13 cellular contexts compared by ENCODE assay signal in the genomic region with DNA sequence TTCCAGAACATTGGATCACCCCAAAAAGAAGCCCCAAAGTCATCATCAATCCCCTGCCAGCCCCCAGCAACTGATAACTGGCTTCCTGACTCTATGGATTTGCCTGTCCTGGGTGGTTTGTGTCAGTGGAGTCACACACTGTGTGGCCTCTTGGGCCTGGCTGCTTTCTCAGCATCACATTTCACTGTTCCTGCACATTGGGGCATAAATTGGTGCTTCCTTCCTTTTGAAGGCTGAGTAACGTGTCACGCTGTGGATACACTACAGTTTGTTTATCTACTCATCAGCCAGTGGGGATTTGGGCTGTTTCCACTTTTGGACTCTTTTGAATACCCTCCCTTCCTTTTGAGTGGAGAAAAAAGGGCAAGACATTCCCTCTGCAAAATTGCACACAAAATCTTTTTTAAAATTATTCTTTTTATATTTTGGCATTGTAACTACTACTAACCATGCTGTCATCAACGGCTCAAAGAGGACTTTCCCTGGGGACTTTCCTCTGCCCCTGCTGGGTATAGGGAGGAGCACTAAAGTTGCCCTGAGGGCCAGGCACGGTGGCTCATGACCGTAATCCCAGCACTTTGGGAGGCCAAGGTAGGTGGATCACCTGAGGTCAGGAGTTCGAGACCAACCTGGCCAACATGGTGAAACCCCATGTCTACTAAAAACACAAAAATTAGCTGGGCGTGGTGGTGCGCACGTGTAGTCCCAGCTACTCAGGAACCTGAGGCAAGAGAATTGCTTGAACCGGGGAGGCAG. TPM values are rescaled to one million over a fixed set of nuclear protein-coding genes. Genes with fewer than 3 reads are reported as not detected.
DNase-seq lines count a peak whose midpoint lies in the region; ATAC-seq lines count a peak whose summit lies in the region.
"Had no signal": no experiment of that assay in that cellular context is flagged by ENCODE, and none has a peak within 500 bp of the region (broad histone marks: within the 10 kb centered on the region; RNA-seq: fewer than 3 reads in every experiment).

No MANE protein-coding gene starts in this region.

- H3K9me3 ChIP-seq in NT2/D1 (ENCODE audit: insufficient read depth, low read length): no peaks in the 10 kb centered on the region
- H3K9me3 ChIP-seq: gastrocnemius medialis had no signal

- no peaks in the 10 kb centered on the region for H3K9me3 Mint-ChIP-seq in activated naive CD8-positive, alpha-beta T cell treated with anti-CD3 and anti-CD28 coated beads, Interleukin-2, amount 50 U/mL, for 24 hours
- no peaks in the 10 kb centered on the region for H3K9me3 Mint-ChIP-seq in activated naive CD8-positive, alpha-beta T cell treated with anti-CD3 and anti-CD28 coated beads for 36 hours
- no peaks in the 10 kb centered on the region for H3K9me3 Mint-ChIP-seq in stimulated activated effector memory CD8-positive, alpha-beta T cell treated with anti-CD3 and anti-CD28 coated beads, Interleukin-12 subunit alpha, Interleukin-12 subunit beta, amount 100 ng/mL, for 72 hours

- peaks cover 30% of the 10 kb centered on the region for H3K27me3 Mint-ChIP-seq in activated naive CD8-positive, alpha-beta T cell treated with anti-CD3 and anti-CD28 coated beads, Interleukin-2, amount 50 U/mL, for 24 hours
- peaks cover 37% of the 10 kb centered on the region for H3K27me3 Mint-ChIP-seq in activated naive CD8-positive, alpha-beta T cell treated with anti-CD3 and anti-CD28 coated beads for 36 hours

- H3K36me3 Mint-ChIP-seq in activated naive CD8-positive, alpha-beta T cell treated with anti-CD3 and anti-CD28 coated beads, Interleukin-2, amount 50 U/mL, for 24 hours (ENCODE audit: low read depth): no peaks in the 10 kb centered on the region
- H3K36me3 Mint-ChIP-seq in activated naive CD8-positive, alpha-beta T cell treated with anti-CD3 and anti-CD28 coated beads for 36 hours: no peaks in the 10 kb centered on the region
- H3K36me3 Mint-ChIP-seq in stimulated activated effector memory CD8-positive, alpha-beta T cell treated with anti-CD3 and anti-CD28 coated beads, Interleukin-12 subunit alpha, Interleukin-12 subunit beta, amount 100 ng/mL, for 72 hours: no peaks in the 10 kb centered on the region

- H3K27me3 ChIP-seq in NT2/D1 (ENCODE audit: insufficient read depth, insufficient read length): no peaks in the 10 kb centered on the region
- H3K27me3 ChIP-seq: gastrocnemius medialis had no signal

- no peak for ATAC-seq in activated naive CD8-positive, alpha-beta T cell treated with anti-CD3 and anti-CD28 coated beads, Interleukin-2, amount 50 U/mL, for 24 hours
- ATAC-seq in esophagus mucosa (peak; percentile 4), HG03175 (IDR thresholded peaks at IDR 0.05; ENCODE audit: unreplicated experiment) (no peak)
- ATAC-seq in stimulated activated effector memory CD8-positive, alpha-beta T cell treated with anti-CD3 and anti-CD28 coated beads, Interleukin-12 subunit alpha, Interleukin-12 subunit beta, amount 100 ng/mL, for 72 hours: peak; percentile 50
- ATAC-seq: gastrocnemius medialis had no signal

- DNase-seq in activated naive CD8-positive, alpha-beta T cell treated with anti-CD3 and anti-CD28 coated beads, Interleukin-2, amount 50 U/mL, for 24 hours: no peak
- DNase-seq in activated naive CD8-positive, alpha-beta T cell treated with anti-CD3 and anti-CD28 coated beads for 36 hours: no peak
- no peak for DNase-seq in NT2/D1 (ENCODE audit: low read depth, low spot score)
- DNase-seq in stimulated activated effector memory CD8-positive, alpha-beta T cell treated with anti-CD3 and anti-CD28 coated beads, Interleukin-12 subunit alpha, Interleukin-12 subunit beta, amount 100 ng/mL, for 72 hours (ENCODE audit: low spot score in 2 of 2): no peak
- no peak for DNase-seq in C1 segment of cervical spinal cord (lab: John Stamatoyannopoulos, UW)
- no peak for DNase-seq in pons (ENCODE audit: low spot score)
- DNase-seq: gastrocnemius medialis, NCI-H1694, NCI-H524, T-helper 9 cell had no signal

- peaks cover 4% of the 10 kb centered on the region for H3K4me1 ChIP-seq in NT2/D1 (ENCODE audit: insufficient read depth, insufficient read length)

- peak overlapping the region; percentile 21 for H3K27ac Mint-ChIP-seq in activated naive CD8-positive, alpha-beta T cell treated with anti-CD3 and anti-CD28 coated beads, Interleukin-2, amount 50 U/mL, for 24 hours
- H3K27ac Mint-ChIP-seq in activated naive CD8-positive, alpha-beta T cell treated with anti-CD3 and anti-CD28 coated beads for 36 hours: no peak overlapping the region
- no peak overlapping the region for H3K27ac Mint-ChIP-seq in stimulated activated effector memory CD8-positive, alpha-beta T cell treated with anti-CD3 and anti-CD28 coated beads, Interleukin-12 subunit alpha, Interleukin-12 subunit beta, amount 100 ng/mL, for 72 hours

- peak overlapping the region; percentile 9 for H3K9ac ChIP-seq in NT2/D1 (ENCODE audit: insufficient read length, low read depth)

- no peak overlapping the region for H3K4me3 ChIP-seq in NT2/D1 (ENCODE audit: insufficient read length, low read depth)
- H3K4me3 ChIP-seq: gastrocnemius medialis, smooth muscle cell had no signal

- H3K4me1 Mint-ChIP-seq in activated naive CD8-positive, alpha-beta T cell treated with anti-CD3 and anti-CD28 coated beads, Interleukin-2, amount 50 U/mL, for 24 hours: peaks cover 4% of the 10 kb centered on the region
- no peaks in the 10 kb centered on the region for H3K4me1 Mint-ChIP-seq in activated naive CD8-positive, alpha-beta T cell treated with anti-CD3 and anti-CD28 coated beads for 36 hours
- no peaks in the 10 kb centered on the region for H3K4me1 Mint-ChIP-seq in stimulated activated effector memory CD8-positive, alpha-beta T cell treated with anti-CD3 and anti-CD28 coated beads, Interleukin-12 subunit alpha, Interleukin-12 subunit beta, amount 100 ng/mL, for 72 hours

- H3K4me3 Mint-ChIP-seq in activated naive CD8-positive, alpha-beta T cell treated with anti-CD3 and anti-CD28 coated beads, Interleukin-2, amount 50 U/mL, for 24 hours: no peak overlapping the region
- H3K4me3 Mint-ChIP-seq in activated naive CD8-positive, alpha-beta T cell treated with anti-CD3 and anti-CD28 coated beads for 36 hours: no peak overlapping the region
- no peak overlapping the region for H3K4me3 Mint-ChIP-seq in stimulated activated effector memory CD8-positive, alpha-beta T cell treated with anti-CD3 and anti-CD28 coated beads, Interleukin-12 subunit alpha, Interleukin-12 subunit beta, amount 100 ng/mL, for 72 hours

- no peaks in the 10 kb centered on the region for H3K36me3 ChIP-seq in NT2/D1 (ENCODE audit: insufficient read depth, insufficient read length, low read length)
- H3K36me3 ChIP-seq: gastrocnemius medialis had no signal

RNA-seq across cellular contexts. Expression of a gene that starts 7.8 kb away (rescaled TPM):
- total RNA-seq in activated naive CD8-positive, alpha-beta T cell treated with anti-CD3 and anti-CD28 coated beads for 36 hours: under 1 TPM; 0.04 to 0.14 TPM
- total RNA-seq in esophagus mucosa: 36.0 TPM

Comparison
In these comparisons a context has a peak if more than half of its experiments do, and no peak if none do; other contexts are left out.
1. ATAC-seq: peak in esophagus mucosa (single experiment) and stimulated activated effector memory CD8-positive, alpha-beta T cell treated with anti-CD3 and anti-CD28 coated beads, Interleukin-12 subunit alpha, Interleukin-12 subunit beta, amount 100 ng/mL, for 72 hours (single experiment); none in activated naive CD8-positive, alpha-beta T cell treated with anti-CD3 and anti-CD28 coated beads, Interleukin-2, amount 50 U/mL, for 24 hours (single experiment) and HG03175 (single experiment).
2. RNA of a gene that starts 7.8 kb away (total RNA-seq): 36.0 TPM in esophagus mucosa (single experiment); 0.04 to 0.14 TPM in activated naive CD8-positive, alpha-beta T cell treated with anti-CD3 and anti-CD28 coated beads for 36 hours; every median in the first group is over 10 times any median in the second.